8 cellular contexts compared by ENCODE assay signal in the genomic region with DNA sequence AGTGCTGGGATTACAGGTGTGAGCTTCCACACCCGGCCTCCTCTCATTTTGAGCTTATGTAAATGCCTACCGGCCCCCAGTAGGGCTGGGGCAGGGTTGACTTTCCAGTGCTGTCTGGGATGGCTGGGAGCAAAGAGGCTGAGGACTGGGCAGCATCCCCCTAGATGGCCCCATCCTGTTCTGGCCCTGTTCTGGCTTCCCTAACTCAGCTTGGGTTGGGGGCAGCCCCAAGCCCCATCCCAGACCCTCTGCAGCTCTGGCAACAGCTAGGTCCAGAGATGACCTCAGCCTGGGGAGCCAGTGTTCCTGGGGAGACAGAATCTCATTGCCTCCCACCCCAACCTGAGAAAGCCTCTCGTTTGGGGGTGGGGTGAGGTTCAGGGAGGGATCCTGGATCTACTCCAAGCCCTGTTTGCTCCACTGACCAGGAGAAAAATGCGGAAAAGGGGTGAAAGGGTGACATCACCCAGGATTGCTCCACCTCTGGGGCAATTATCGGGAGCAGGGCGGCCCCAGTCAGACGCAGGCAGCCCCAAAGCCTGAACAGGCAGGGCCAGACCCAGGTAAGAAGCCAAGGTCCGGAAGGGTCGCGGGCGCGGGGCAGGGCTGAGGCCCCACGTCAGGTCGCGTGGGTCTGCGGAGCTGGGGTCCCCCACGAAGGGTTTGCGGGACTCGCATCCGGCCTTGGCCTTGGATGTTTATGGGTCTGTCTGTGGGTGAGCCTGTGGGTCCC. TPM values are rescaled to one million over a fixed set of nuclear protein-coding genes. Genes with fewer than 3 reads are reported as not detected.
DNase-seq lines count a peak whose midpoint lies in the region; ATAC-seq and TF ChIP-seq lines count a peak whose summit lies in the region.

A gene with protein sequence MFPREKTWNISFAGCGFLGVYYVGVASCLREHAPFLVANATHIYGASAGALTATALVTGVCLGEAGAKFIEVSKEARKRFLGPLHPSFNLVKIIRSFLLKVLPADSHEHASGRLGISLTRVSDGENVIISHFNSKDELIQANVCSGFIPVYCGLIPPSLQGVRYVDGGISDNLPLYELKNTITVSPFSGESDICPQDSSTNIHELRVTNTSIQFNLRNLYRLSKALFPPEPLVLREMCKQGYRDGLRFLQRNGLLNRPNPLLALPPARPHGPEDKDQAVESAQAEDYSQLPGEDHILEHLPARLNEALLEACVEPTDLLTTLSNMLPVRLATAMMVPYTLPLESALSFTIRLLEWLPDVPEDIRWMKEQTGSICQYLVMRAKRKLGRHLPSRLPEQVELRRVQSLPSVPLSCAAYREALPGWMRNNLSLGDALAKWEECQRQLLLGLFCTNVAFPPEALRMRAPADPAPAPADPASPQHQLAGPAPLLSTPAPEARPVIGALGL (plus strand): TSS at position 519 of the 733 bp plus-strand sequence. CDS start 805 bp downstream, outside the sequence.

- DNase-seq in activated CD4-positive, alpha-beta T cell treated with anti-CD3 and anti-CD28 coated beads, Interleukin-2, amount 10 ng/mL, durations not matched to agents 24 days and 14 days: no peak
- no peak for DNase-seq in activated CD4-positive, alpha-beta T cell treated with anti-CD3 and anti-CD28 coated beads for 4 hours
- DNase-seq in activated CD8-positive, alpha-beta T cell treated with anti-CD3 and anti-CD28 coated beads, Interleukin-2, amount 10 ng/mL, durations not matched to agents 7 days and 5 days: no peak
- DNase-seq in heart left ventricle (no peak), head of caudate nucleus (no peak), COR-L47 (lab: John Stamatoyannopoulos, UW) (no peak)

- H3K4me3 ChIP-seq in heart left ventricle (peak within 1 kb of the TSS; percentile 74 to 99 (median 88)), rectal smooth muscle tissue (ENCODE audit: low read length) (peak within 1 kb of the TSS; percentile 85)

- peaks cover 10% of the 10 kb centered on the region for H3K4me1 Mint-ChIP-seq in activated CD4-positive, alpha-beta T cell treated with anti-CD3 and anti-CD28 coated beads, Interleukin-2, amount 10 ng/mL, durations not matched to agents 24 days and 14 days
- H3K4me1 Mint-ChIP-seq in activated CD8-positive, alpha-beta T cell treated with anti-CD3 and anti-CD28 coated beads, Interleukin-2, amount 10 ng/mL, durations not matched to agents 7 days and 5 days (ENCODE audit: low read depth): peaks cover 17% of the 10 kb centered on the region

- peaks cover 10 to 40% (median 27%) of the 10 kb centered on the region in 12 donors for H3K4me1 ChIP-seq in heart left ventricle
- peaks cover 18% of the 10 kb centered on the region for H3K4me1 ChIP-seq in rectal smooth muscle tissue (ENCODE audit: control insufficient read depth, insufficient read depth, low read length)

- H3K27me3 Mint-ChIP-seq in activated CD4-positive, alpha-beta T cell treated with anti-CD3 and anti-CD28 coated beads, Interleukin-2, amount 10 ng/mL, durations not matched to agents 24 days and 14 days: no peaks in the 10 kb centered on the region
- H3K27me3 Mint-ChIP-seq in activated CD8-positive, alpha-beta T cell treated with anti-CD3 and anti-CD28 coated beads, Interleukin-2, amount 10 ng/mL, durations not matched to agents 7 days and 5 days (ENCODE audit: low read depth): no peaks in the 10 kb centered on the region

- H3K36me3 ChIP-seq in heart left ventricle (peaks cover 0 to 34% (median 22%) of the 10 kb centered on the region in 9 donors), rectal smooth muscle tissue (ENCODE audit: control insufficient read depth, insufficient read depth, low read length) (peaks cover 5% of the 10 kb centered on the region)

- ATAC-seq in activated CD8-positive, alpha-beta T cell treated with anti-CD3 and anti-CD28 coated beads, Interleukin-2, amount 10 ng/mL, durations not matched to agents 7 days and 5 days: no peak
- no peak for ATAC-seq in heart left ventricle
- ATAC-seq in GM19395 (IDR thresholded peaks at IDR 0.05; ENCODE audit: unreplicated experiment): no peak

- H3K9ac ChIP-seq in rectal smooth muscle tissue (ENCODE audit: low read length): peak within 1 kb of the TSS; percentile 77

- WGBS in heart left ventricle, 4 donors: 26 to 37% (median 28%) methylated on average over 18 to 20 of the region's 20 CpGs

- peak within 1 kb of the TSS; percentile 84 for H3K27ac Mint-ChIP-seq in activated CD4-positive, alpha-beta T cell treated with anti-CD3 and anti-CD28 coated beads, Interleukin-2, amount 10 ng/mL, durations not matched to agents 24 days and 14 days
- H3K27ac Mint-ChIP-seq in activated CD8-positive, alpha-beta T cell treated with anti-CD3 and anti-CD28 coated beads, Interleukin-2, amount 10 ng/mL, durations not matched to agents 7 days and 5 days: peak within 1 kb of the TSS; percentile 77

- H3K27ac ChIP-seq in heart left ventricle (peak within 1 kb of the TSS; percentile 91 to 100 (median 96)), rectal smooth muscle tissue (ENCODE audit: low read depth, low read length) (peak within 1 kb of the TSS; percentile 92)

- peaks cover 10% of the 10 kb centered on the region for H3K36me3 Mint-ChIP-seq in activated CD4-positive, alpha-beta T cell treated with anti-CD3 and anti-CD28 coated beads, Interleukin-2, amount 10 ng/mL, durations not matched to agents 24 days and 14 days (ENCODE audit: low read depth)
- peaks cover 6% of the 10 kb centered on the region for H3K36me3 Mint-ChIP-seq in activated CD8-positive, alpha-beta T cell treated with anti-CD3 and anti-CD28 coated beads, Interleukin-2, amount 10 ng/mL, durations not matched to agents 7 days and 5 days (ENCODE audit: low read depth)

- TF ChIP-seq POLR2A in heart left ventricle (IDR thresholded peaks at IDR 0.05): no peak

- CTCF ChIA-PET in activated CD8-positive, alpha-beta T cell treated with anti-CD3 and anti-CD28 coated beads, Interleukin-2, amount 10 ng/mL, durations not matched to agents 7 days and 5 days (lab: Charles Lee): interaction anchor here (1.0 to 1.6 kb wide), 2 partner anchors 14 kb away, joined by 4 to 9 read pairs; partner anchors contain the start of genes CD151 and PIDD1

- TF ChIP-seq CTCF in heart left ventricle (IDR thresholded peaks at IDR 0.05): no peak

- no peaks in the 10 kb centered on the region for H3K9me3 ChIP-seq in heart left ventricle

- peak within 1 kb of the TSS; percentile 85 for H3K4me3 Mint-ChIP-seq in activated CD4-positive, alpha-beta T cell treated with anti-CD3 and anti-CD28 coated beads, Interleukin-2, amount 10 ng/mL, durations not matched to agents 24 days and 14 days
- peak within 1 kb of the TSS; percentile 80 for H3K4me3 Mint-ChIP-seq in activated CD8-positive, alpha-beta T cell treated with anti-CD3 and anti-CD28 coated beads, Interleukin-2, amount 10 ng/mL, durations not matched to agents 7 days and 5 days

- POLR2A ChIA-PET in activated CD8-positive, alpha-beta T cell treated with anti-CD3 and anti-CD28 coated beads, Interleukin-2, amount 10 ng/mL, durations not matched to agents 7 days and 5 days (lab: Charles Lee): interaction anchor here (0.9 to 2.9 kb wide), 6 partner anchors 10 to 611 kb away, joined by 3 to 31 read pairs (median 9); partner anchors contain the start of genes BET1L, CD151, CRACR2B and PIDD1

- intact Hi-C loops in activated CD4-positive, alpha-beta T cell treated with anti-CD3 and anti-CD28 coated beads, Interleukin-2, amount 10 ng/mL, durations not matched to agents 24 days and 14 days (cut with micrococcal nuclease): loop anchor here (1.0 kb wide), 1 partner anchor 9 kb away; the partner anchor contains the start of gene RPLP2
- intact Hi-C loops in heart left ventricle (cut with DNase I) (loop anchor here in 1 of 10 donors (1.0 kb wide), 1 partner anchor 9 kb away; the partner anchor contains the start of gene RPLP2), head of caudate nucleus (cut with DNase I) (no loop called here)

- H3K9me3 Mint-ChIP-seq in activated CD4-positive, alpha-beta T cell treated with anti-CD3 and anti-CD28 coated beads, Interleukin-2, amount 10 ng/mL, durations not matched to agents 24 days and 14 days: no peaks in the 10 kb centered on the region
- H3K9me3 Mint-ChIP-seq in activated CD8-positive, alpha-beta T cell treated with anti-CD3 and anti-CD28 coated beads, Interleukin-2, amount 10 ng/mL, durations not matched to agents 7 days and 5 days (ENCODE audit: insufficient read depth): no peaks in the 10 kb centered on the region

- no peaks in the 10 kb centered on the region for H3K27me3 ChIP-seq in heart left ventricle
- no peaks in the 10 kb centered on the region for H3K27me3 ChIP-seq in rectal smooth muscle tissue (ENCODE audit: control insufficient read depth, insufficient read depth, low read length)

RNA-seq across cellular contexts. Expression of the gene that starts here (rescaled TPM):
- 55.0 and 56.4 TPM in 2 replicates for total RNA-seq in activated CD4-positive, alpha-beta T cell treated with anti-CD3 and anti-CD28 coated beads, Interleukin-2, amount 10 ng/mL, durations not matched to agents 24 days and 14 days
- total RNA-seq in activated CD8-positive, alpha-beta T cell treated with anti-CD3 and anti-CD28 coated beads, Interleukin-2, amount 10 ng/mL, durations not matched to agents 7 days and 5 days: 10 to 100 TPM; 67.3 to 76.6 TPM
- total RNA-seq in heart left ventricle: 100 to 1,000 TPM; 141 to 348 (median 232) TPM
- polyA plus RNA-seq in heart left ventricle: 100 to 1,000 TPM; 112 to 133 TPM
